In genomic region chr17:50181601-50182345, GRCh38 we compare ENCODE assay signal across 12 cellular contexts. TPM values are rescaled to one million over a fixed set of nuclear protein-coding genes. Genes with fewer than 3 reads are reported as not detected.
A peak's percentile ranks its signal among the peaks of the same experiment; 100 is the strongest.
DNase-seq lines count a peak whose midpoint lies in the region; TF ChIP-seq lines count a peak whose summit lies in the region.
"Had no signal": no experiment of that assay in that cellular context is flagged by ENCODE, and none has a peak within 500 bp of the region (broad histone marks: within the 10 kb centered on the region; RNA-seq: fewer than 3 reads in every experiment).

No MANE protein-coding gene starts in this region.

- H3K27me3 ChIP-seq in breast epithelium (no peaks in the 10 kb centered on the region), vagina (no peaks in the 10 kb centered on the region)
- H3K27me3 ChIP-seq in effector memory CD4-positive, alpha-beta T cell (replicated peaks; ENCODE audit: control insufficient read depth, insufficient read depth, low read length, poor library complexity, severe bottlenecking), result no peaks in the 10 kb centered on the region

- TF ChIP-seq POLR2A in breast epithelium (IDR thresholded peaks at IDR 0.05) (no peak), vagina (IDR thresholded peaks at IDR 0.05) (no peak)

- no peak overlapping the region for H3K27ac Mint-ChIP-seq in MCF 10A (ENCODE audit: low read depth, unreplicated experiment)
- no peak overlapping the region for H3K27ac Mint-ChIP-seq in T-helper 2 cell treated with Interferon-gamma antibody and Interleukin-4, amounts not matched to agents 5 μg/mL and 100 μg/mL, for 36 hours

- H3K4me1 ChIP-seq in breast epithelium, result peaks cover 9 to 10% of the 10 kb centered on the region in 2 donors
- H3K4me1 ChIP-seq in vagina, result peaks cover 69% of the 10 kb centered on the region
- no peaks in the 10 kb centered on the region for H3K4me1 ChIP-seq in effector memory CD4-positive, alpha-beta T cell (ENCODE audit: control insufficient read depth, insufficient read depth, low read length, poor library complexity, severe bottlenecking)

- H3K9me3 Mint-ChIP-seq in MCF 10A (ENCODE audit: unreplicated experiment), result no peaks in the 10 kb centered on the region
- no peaks in the 10 kb centered on the region for H3K9me3 Mint-ChIP-seq in T-helper 2 cell treated with Interferon-gamma antibody and Interleukin-4, amounts not matched to agents 5 μg/mL and 100 μg/mL, for 36 hours

- peaks cover 53% of the 10 kb centered on the region for H3K4me1 Mint-ChIP-seq in MCF 10A (ENCODE audit: insufficient read depth, unreplicated experiment)
- peaks cover 24% of the 10 kb centered on the region for H3K4me1 Mint-ChIP-seq in T-helper 2 cell treated with Interferon-gamma antibody and Interleukin-4, amounts not matched to agents 5 μg/mL and 100 μg/mL, for 36 hours (ENCODE audit: low read depth)

- H3K4me3 Mint-ChIP-seq in MCF 10A (ENCODE audit: unreplicated experiment), result no peak overlapping the region
- H3K4me3 Mint-ChIP-seq in T-helper 2 cell treated with Interferon-gamma antibody and Interleukin-4, amounts not matched to agents 5 μg/mL and 100 μg/mL, for 36 hours, result no peak overlapping the region

- no TSS peak for BruUV-seq in MCF 10A (replicated peaks; lab: Mats Ljungman, UMichigan)

- TF ChIP-seq CTCF in breast epithelium (IDR thresholded peaks at IDR 0.05) (peak in 1 of 3 donors; percentile 12), MCF 10A (IDR thresholded peaks at IDR 0.05; ENCODE audit: unreplicated experiment) (no peak), fibroblast of villous mesenchyme (IDR thresholded peaks at IDR 0.05; ENCODE audit: insufficient read depth, low read depth, low read length) (peak; percentile 4), vagina (IDR thresholded peaks at IDR 0.05) (no peak)

- CTCF ChIA-PET in MCF 10A (lab: Yijun Ruan, JAX), result interaction anchor here (0.6 to 1.5 kb wide), 6 partner anchors 9 to 50 kb away, joined by 3 to 7 read pairs (median 4); no protein-coding TSS in a partner anchor

- no peaks in the 10 kb centered on the region for H3K36me3 ChIP-seq in breast epithelium
- H3K36me3 ChIP-seq in vagina, result peaks cover 0 to 9% of the 10 kb centered on the region in 2 donors
- H3K36me3 ChIP-seq in effector memory CD4-positive, alpha-beta T cell (ENCODE audit: control insufficient read depth, insufficient read depth, low read length), result no peaks in the 10 kb centered on the region

- DNase-seq in breast epithelium (ENCODE audit: low spot score in 2 of 2), result no peak
- no peak for DNase-seq in MCF 10A (ENCODE audit: unreplicated experiment)
- DNase-seq in fibroblast of villous mesenchyme (ENCODE audit: low read depth), result peak; percentile 82
- DNase-seq in vagina (ENCODE audit: extremely low spot score in 2 of 2), result no peak
- DNase-seq in effector memory CD4-positive, alpha-beta T cell, result no peak
- DNase-seq in T-helper 2 cell treated with Interferon-gamma antibody and Interleukin-4, amounts not matched to agents 5 μg/mL and 100 μg/mL, for 36 hours (ENCODE audit: low spot score), result no peak
- DNase-seq: ACHN; activated gamma-delta T cell; NK-92 treated with Interleukin-12 subunit alpha and Interleukin-12 subunit beta, amount 100 ng/mL, for 24 hours had no signal

- POLR2A ChIA-PET in MCF 10A (lab: Yijun Ruan, JAX), result interaction anchor here (0.6 to 1.1 kb wide), 3 partner anchors 18 to 115 kb away, joined by 3 to 4 read pairs (median 3); no protein-coding TSS in a partner anchor

- H3K4me3 ChIP-seq in breast epithelium (no peak overlapping the region), fibroblast of villous mesenchyme (ENCODE audit: low read depth, low read length) (no peak overlapping the region), vagina (no peak overlapping the region)
- H3K4me3 ChIP-seq in effector memory CD4-positive, alpha-beta T cell (ENCODE audit: insufficient read depth, low read depth, low read length, poor library complexity, severe bottlenecking), result no peak overlapping the region
- H3K4me3 ChIP-seq: lung had no signal

- H3K27ac ChIP-seq in breast epithelium, result peak overlapping the region; percentile 33 to 85
- H3K27ac ChIP-seq in vagina, result peak overlapping the region; percentile 97
- H3K27ac ChIP-seq in effector memory CD4-positive, alpha-beta T cell (ENCODE audit: insufficient read depth, low read length, poor library complexity, severe bottlenecking), result no peak overlapping the region
- H3K27ac ChIP-seq: VCaP had no signal

- H3K9me3 ChIP-seq in breast epithelium, result no peaks in the 10 kb centered on the region
- no peaks in the 10 kb centered on the region for H3K9me3 ChIP-seq in vagina
- H3K9me3 ChIP-seq in effector memory CD4-positive, alpha-beta T cell (ENCODE audit: control insufficient read depth, low read length), result no peaks in the 10 kb centered on the region

- H3K36me3 Mint-ChIP-seq in MCF 10A (ENCODE audit: insufficient read depth, unreplicated experiment), result peaks cover 8% of the 10 kb centered on the region
- no peaks in the 10 kb centered on the region for H3K36me3 Mint-ChIP-seq in T-helper 2 cell treated with Interferon-gamma antibody and Interleukin-4, amounts not matched to agents 5 μg/mL and 100 μg/mL, for 36 hours (ENCODE audit: low read depth)

- no peaks in the 10 kb centered on the region for H3K27me3 Mint-ChIP-seq in MCF 10A (ENCODE audit: insufficient read depth, unreplicated experiment)
- H3K27me3 Mint-ChIP-seq in T-helper 2 cell treated with Interferon-gamma antibody and Interleukin-4, amounts not matched to agents 5 μg/mL and 100 μg/mL, for 36 hours (ENCODE audit: low read depth), result no peaks in the 10 kb centered on the region

- intact Hi-C loops in breast epithelium (cut with DNase I; ENCODE audit: low total_unique reads), result no loop called here
- intact Hi-C loops in MCF 10A (cut with micrococcal nuclease), result no loop called here
- intact Hi-C loops in vagina (cut with DNase I), result no loop called here

RNA-seq across cellular contexts. Expression of gene SGCA, which starts 16.0 kb away (rescaled TPM):
- total RNA-seq in breast epithelium (1 to 10 TPM in 1 of 3 donors, under 1 TPM in 2; 0.33 to 2.6 (median 0.73) TPM), MCF 10A (2022) (not detected in 2 replicates), fibroblast of villous mesenchyme (0.32 TPM in 1 of 2 replicates, not detected in the other), vagina (2.2 TPM)
- total RNA-seq: endothelial cell of umbilical vein had no signal

RNA-seq across cellular contexts. Expression of gene COL1A1, which starts 19.7 kb away (rescaled TPM):
- total RNA-seq in breast epithelium (10 to 100 TPM; 23.4 to 67.2 (median 44.5) TPM), MCF 10A (2022) (3.4 and 4.5 TPM in 2 replicates), fibroblast of villous mesenchyme (2,749 and 5,894 TPM in 2 replicates), vagina (171 TPM)

RNA-seq across cellular contexts. Expression of gene PPP1R9B, which starts 31.3 kb away (rescaled TPM):
- 10 to 100 TPM; 21.8 to 24.9 (median 22.7) TPM for total RNA-seq in breast epithelium
- 33.4 and 34.8 TPM in 2 replicates for total RNA-seq in MCF 10A (2022)
- total RNA-seq in fibroblast of villous mesenchyme, result 38.7 and 47.1 TPM in 2 replicates
- 37.6 TPM for total RNA-seq in vagina

RNA-seq across cellular contexts. Expression of gene SAMD14, which starts 51.8 kb away (rescaled TPM):
- under 1 TPM in 2 of 3 donors, not detected in 1; 0.16 to 0.98 TPM for total RNA-seq in breast epithelium
- total RNA-seq in MCF 10A (2022), result 0.09 TPM in 1 of 2 replicates, not detected in the other
- total RNA-seq in fibroblast of villous mesenchyme, result 4.7 and 5.8 TPM in 2 replicates
- total RNA-seq in vagina, result 4.4 TPM

Comparison
In these comparisons a context has a peak if more than half of its experiments do, and no peak if none do; other contexts are left out.
1. RNA of gene COL1A1, which starts 19.7 kb away (total RNA-seq): 2,749 to 5,894 TPM in fibroblast of villous mesenchyme; 171 TPM in vagina (single experiment), 23.4 to 67.2 TPM in breast epithelium and 3.4 to 4.5 TPM in MCF 10A; every median in the first group is over 10 times any median in the second.